ENCODE assay signal across 27 cellular contexts in the genomic region with DNA sequence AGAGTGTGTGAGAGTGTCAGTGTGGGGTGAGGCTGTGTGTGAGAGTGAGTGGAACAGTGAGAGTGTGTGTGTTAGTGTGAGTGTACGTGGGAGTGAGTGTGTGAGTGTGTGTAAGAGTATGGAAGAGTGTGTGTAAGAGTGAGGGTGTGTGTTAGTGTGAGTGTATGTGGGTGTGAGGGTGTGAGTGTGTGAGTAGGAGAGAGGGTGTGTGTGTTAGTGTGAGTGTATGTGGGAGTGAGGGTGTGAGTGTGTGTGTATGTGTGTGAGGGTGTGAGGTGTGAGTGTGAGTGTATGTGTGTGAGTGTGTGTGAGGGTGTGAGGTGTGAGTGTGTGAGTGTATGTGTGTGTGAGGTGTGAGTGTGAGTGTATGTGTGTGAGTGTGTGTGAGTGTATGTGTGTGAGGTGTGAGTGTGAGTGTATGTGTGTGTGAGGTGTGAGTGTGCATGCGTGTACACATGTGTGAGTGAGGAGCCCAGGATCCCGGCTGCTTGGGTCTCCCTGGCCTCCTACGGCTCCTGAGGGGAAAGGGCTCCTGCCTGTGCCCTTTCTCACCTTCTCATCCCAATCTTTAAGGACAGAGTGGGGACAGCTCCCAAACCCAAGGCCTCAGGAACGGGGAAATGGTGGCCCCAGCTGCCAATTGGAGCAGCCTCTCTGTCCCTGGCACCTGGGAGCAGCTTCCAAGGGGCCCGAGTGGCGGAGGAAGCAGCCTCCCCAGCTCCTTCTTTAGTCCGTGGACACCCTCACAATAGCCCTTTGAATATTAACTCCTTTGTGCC.
DNase-seq lines count a peak whose midpoint lies in the region; ATAC-seq, FAIRE-seq and TF ChIP-seq lines count a peak whose summit lies in the region.
"Had no signal": no experiment of that assay in that cellular context is flagged by ENCODE, and none has a peak within 500 bp of the region (broad histone marks: within the 10 kb centered on the region; RNA-seq: fewer than 3 reads in every experiment).

No MANE protein-coding gene starts in this region.

- peak overlapping the region; percentile 80 for H2AFZ ChIP-seq in neuronal stem cell (ENCODE audit: low read length)

- H3K9me3 ChIP-seq in neuronal stem cell (replicated peaks in 1 of 2; ENCODE audit: control insufficient read depth in 2 of 2, insufficient read depth in 1 of 2, low read depth in 1 of 2, low read length in 2 of 2) = no peaks in the 10 kb centered on the region
- H3K9me3 ChIP-seq: BE2C, body of pancreas, esophagus squamous epithelium, heart right ventricle, mucosa of descending colon had no signal

- no peaks in the 10 kb centered on the region for H3K36me3 Mint-ChIP-seq in endothelial cell (ENCODE audit: low read depth, unreplicated experiment)
- H3K36me3 Mint-ChIP-seq: CD8-positive, alpha-beta memory T cell had no signal

- ATAC-seq in GM19351 (IDR thresholded peaks at IDR 0.05; ENCODE audit: unreplicated experiment) = no peak
- ATAC-seq: activated CD4-positive, alpha-beta T cell treated with anti-CD3 and anti-CD28 coated beads for 36 hours; body of pancreas; mucosa of descending colon; stimulated activated naive CD8-positive, alpha-beta T cell treated with anti-CD3 and anti-CD28 coated beads, Interleukin-15, Interleukin-2, amounts not matched to agents 100 U/mL and 50 U/mL, for 24 hours had no signal

- H2BK15ac ChIP-seq in neuronal stem cell (ENCODE audit: low read length) = peak overlapping the region; percentile 90

- peak overlapping the region; percentile 90 for H3K18ac ChIP-seq in neuronal stem cell (ENCODE audit: low read length)

- H3K14ac ChIP-seq in neuronal stem cell (ENCODE audit: low read length) = peak overlapping the region; percentile 73

- H3K4me2 ChIP-seq in neuronal stem cell (ENCODE audit: insufficient read depth, low read length, poor library complexity, severe bottlenecking) = no peak overlapping the region
- H3K4me2 ChIP-seq: smooth muscle cell had no signal

- no peak overlapping the region for H3K4me3 Mint-ChIP-seq in endothelial cell (ENCODE audit: unreplicated experiment)
- H3K4me3 Mint-ChIP-seq: activated CD4-positive, alpha-beta T cell treated with anti-CD3 and anti-CD28 coated beads for 36 hours; CD8-positive, alpha-beta memory T cell; HFFc6; T-helper 2 cell treated with Interferon-gamma antibody and Interleukin-4, amounts not matched to agents 5 μg/mL and 100 μg/mL, for 36 hours had no signal

- peak overlapping the region; percentile 48 for H2BK120ac ChIP-seq in neuronal stem cell (ENCODE audit: low read depth, low read length)

- peak overlapping the region; percentile 50 for H3K23ac ChIP-seq in neuronal stem cell (ENCODE audit: low read depth, low read length, poor library complexity)

- no peaks in the 10 kb centered on the region for H3K9me3 Mint-ChIP-seq in endothelial cell (ENCODE audit: unreplicated experiment)
- H3K9me3 Mint-ChIP-seq: CD8-positive, alpha-beta memory T cell; HFFc6; T-helper 2 cell treated with Interferon-gamma antibody and Interleukin-4, amounts not matched to agents 5 μg/mL and 100 μg/mL, for 36 hours had no signal

- peak overlapping the region; percentile 69 for H3K4ac ChIP-seq in neuronal stem cell (ENCODE audit: low read length)

- peaks cover 0 to 8% (median 0%) of the 10 kb centered on the region in 3 experiments for H3K27me3 ChIP-seq in neuronal stem cell (ENCODE audit: control insufficient read depth in 3 of 3, insufficient read depth in 3 of 3, low read depth in 1 of 3, low read length in 3 of 3)
- H3K27me3 ChIP-seq: BE2C, body of pancreas, heart right ventricle had no signal

- H3K4me3 ChIP-seq in neuronal stem cell (ENCODE audit: low read length in 2 of 2) = peak overlapping the region in 1 of 2 donors; percentile 50
- H3K4me3 ChIP-seq: body of pancreas, esophagus squamous epithelium, heart right ventricle, mucosa of descending colon, smooth muscle cell had no signal

- no peak overlapping the region for H2BK5ac ChIP-seq in neuronal stem cell (ENCODE audit: low read length)

- no peak overlapping the region for H4K8ac ChIP-seq in neuronal stem cell (ENCODE audit: low read depth, low read length)

- H3K4me1 Mint-ChIP-seq in endothelial cell (ENCODE audit: unreplicated experiment) = peaks cover 2% of the 10 kb centered on the region
- H3K4me1 Mint-ChIP-seq: activated CD4-positive, alpha-beta T cell treated with anti-CD3 and anti-CD28 coated beads for 36 hours had no signal

- H2AK5ac ChIP-seq in neuronal stem cell (ENCODE audit: low read depth, low read length) = peak overlapping the region; percentile 91

- peak overlapping the region; percentile 92 for H2BK12ac ChIP-seq in neuronal stem cell (ENCODE audit: low read length)

- peak overlapping the region; percentile 67 for H3K9ac ChIP-seq in neuronal stem cell (ENCODE audit: low read depth, low read length, poor library complexity)

- FAIRE-seq in D721Med (lab: Jason Lieb, UNC) (peak; percentile 93), HTR-8/SVneo (lab: Jason Lieb, UNC) (peak; percentile 89)

- DNase-seq in D721Med (ENCODE audit: insufficient read length, low spot score) = no peak
- DNase-seq in HTR-8/SVneo (ENCODE audit: insufficient read length, low spot score) = no peak
- no peak for DNase-seq in endothelial cell (ENCODE audit: low spot score)
- DNase-seq in neuronal stem cell (ENCODE audit: low spot score) = no peak
- no peak for DNase-seq in AG08395 (ENCODE audit: low spot score)
- DNase-seq in NAMALWA (ENCODE audit: low spot score) = no peak
- no peak for DNase-seq in iPS-NIHi7 (ENCODE audit: extremely low spot score)
- DNase-seq: ACHN; activated CD4-positive, alpha-beta T cell treated with anti-CD3 and anti-CD28 coated beads for 36 hours; activated gamma-delta T cell treated with Interleukin-2 at 50 U/mL for 16 hours; BE2C; body of pancreas; CD8-positive, alpha-beta memory T cell; esophagus squamous epithelium; foreskin melanocyte; heart right ventricle; HFFc6; kidney glomerular epithelial cell; NCI-H1092 treated with DMSO at 0.1 percent for 48 hours; NCI-H1694 treated with DMSO at 0.1 percent for 48 hours; NCI-H2171; stimulated activated CD4-positive, alpha-beta T cell treated with anti-CD3 and anti-CD28 coated beads, Interleukin-1b, Interleukin-23, amount 100 ng/mL, for 48 hours; stimulated activated naive CD8-positive, alpha-beta T cell treated with anti-CD3 and anti-CD28 coated beads, Interleukin-15, Interleukin-2, amounts not matched to agents 100 U/mL and 50 U/mL, for 24 hours had no signal

- peaks cover 13% of the 10 kb centered on the region for H3K27me3 Mint-ChIP-seq in endothelial cell (ENCODE audit: unreplicated experiment)
- H3K27me3 Mint-ChIP-seq: activated CD4-positive, alpha-beta T cell treated with anti-CD3 and anti-CD28 coated beads for 36 hours had no signal

- H3K79me1 ChIP-seq in neuronal stem cell (ENCODE audit: low read depth, low read length) = no peaks in the 10 kb centered on the region

- H3K36me3 ChIP-seq in neuronal stem cell (replicated peaks in 1 of 2; ENCODE audit: control insufficient read depth in 2 of 2, insufficient read depth in 2 of 2, low read length in 2 of 2) = no peaks in the 10 kb centered on the region
- H3K36me3 ChIP-seq: BE2C, esophagus squamous epithelium, heart right ventricle had no signal

- H4K91ac ChIP-seq in neuronal stem cell (ENCODE audit: low read depth, low read length, poor library complexity) = peak overlapping the region; percentile 73

- WGBS in neuronal stem cell (ENCODE audit: extremely low coverage in 2 of 2, insufficient read length in 2 of 2, insufficient replicate concordance in 1 of 2), 2 donors = 100% methylated on average over 1 to 2 of the region's 8 CpGs

- TF ChIP-seq CTCF in D721Med (IDR thresholded peaks at IDR 0.05; ENCODE audit: insufficient read depth, missing control alignments) = no peak
- no peak for TF ChIP-seq CTCF in endothelial cell (IDR thresholded peaks at IDR 0.05; ENCODE audit: unreplicated experiment)

- H3K27ac ChIP-seq in neuronal stem cell (replicated peaks; ENCODE audit: low read length) = no peak overlapping the region
- H3K27ac ChIP-seq: body of pancreas, esophagus squamous epithelium, heart right ventricle had no signal

- peaks cover 22 to 28% of the 10 kb centered on the region in 2 donors for H3K4me1 ChIP-seq in neuronal stem cell (ENCODE audit: control insufficient read depth in 2 of 2, insufficient read depth in 1 of 2, low read depth in 1 of 2, low read length in 2 of 2)
- H3K4me1 ChIP-seq: BE2C, body of pancreas, esophagus squamous epithelium had no signal

- H3K27ac Mint-ChIP-seq in endothelial cell (ENCODE audit: unreplicated experiment) = peak overlapping the region; percentile 36
- H3K27ac Mint-ChIP-seq: activated CD4-positive, alpha-beta T cell treated with anti-CD3 and anti-CD28 coated beads for 36 hours; HFFc6; T-helper 2 cell treated with Interferon-gamma antibody and Interleukin-4, amounts not matched to agents 5 μg/mL and 100 μg/mL, for 36 hours had no signal
